ENCODE assay signal across 21 cellular contexts in the genomic region with DNA sequence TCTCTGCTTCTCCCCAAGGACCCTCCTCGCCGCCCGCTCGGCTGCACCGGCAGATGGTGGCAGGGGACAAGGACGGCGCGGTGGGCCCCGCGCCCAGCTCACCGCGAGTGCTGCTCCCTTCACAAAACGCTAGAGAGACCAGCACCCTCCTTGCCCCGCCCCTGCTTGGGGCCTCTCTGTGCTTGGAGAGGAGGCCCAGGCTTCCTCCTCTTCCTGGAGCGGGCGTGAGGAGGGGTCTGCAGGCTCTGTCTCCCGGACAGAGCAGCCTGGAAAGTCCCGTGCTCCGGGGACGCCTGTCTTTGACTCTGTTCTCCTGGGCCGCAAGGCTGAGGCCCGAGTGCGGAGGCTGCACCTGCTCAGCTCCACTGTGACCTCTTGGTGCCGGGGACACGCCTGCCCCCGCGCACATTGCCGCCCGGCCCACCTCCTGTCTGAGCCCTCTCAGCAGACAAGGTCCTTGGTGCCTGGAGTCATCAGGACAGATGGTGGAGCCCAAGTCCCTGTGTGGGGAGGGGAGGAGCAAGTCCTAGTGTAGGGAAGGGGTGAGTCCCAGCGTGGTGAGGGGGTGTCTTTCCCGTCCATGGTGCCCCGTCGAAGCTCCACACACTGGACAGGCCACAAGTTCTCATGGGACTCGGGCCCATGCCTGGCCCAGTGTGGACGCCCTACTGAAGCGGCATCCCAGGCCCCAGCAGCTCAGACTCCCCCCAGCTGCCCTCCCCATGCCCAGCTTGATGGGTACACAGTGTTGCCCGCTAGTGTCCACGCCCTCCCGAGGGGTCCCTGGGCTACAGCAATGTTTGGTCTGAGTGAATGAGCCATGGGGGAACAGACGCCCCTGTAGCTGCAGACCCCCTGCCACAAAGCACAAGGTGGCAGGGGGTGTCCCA. TPM values are rescaled to one million over a fixed set of nuclear protein-coding genes. Genes with fewer than 3 reads are reported as not detected.
DNase-seq lines count a peak whose midpoint lies in the region; ATAC-seq and TF ChIP-seq lines count a peak whose summit lies in the region.
"Had no signal": no experiment of that assay in that cellular context is flagged by ENCODE, and none has a peak within 500 bp of the region (broad histone marks: within the 10 kb centered on the region; RNA-seq: fewer than 3 reads in every experiment).

No MANE protein-coding gene starts in this region.

- ATAC-seq in HG03521 (IDR thresholded peaks at IDR 0.05; ENCODE audit: unreplicated experiment), result no peak
- ATAC-seq: activated CD8-positive, alpha-beta T cell treated with anti-CD3 and anti-CD28 coated beads, Interleukin-2, amount 10 ng/mL, durations not matched to agents 7 days and 5 days; activated T-cell treated with anti-CD3 and anti-CD28 coated beads, Interleukin-2, amount 50 U/mL, for 72 hours had no signal

- H3K9me3 Mint-ChIP-seq in endodermal cell, result no peaks in the 10 kb centered on the region
- H3K9me3 Mint-ChIP-seq: activated T-cell treated with anti-CD3 and anti-CD28 coated beads, Interleukin-2, amount 50 U/mL, for 72 hours; stimulated activated naive CD8-positive, alpha-beta T cell treated with anti-CD3 and anti-CD28 coated beads, Interleukin-15, amount 100 ng/mL, for 72 hours had no signal

- H3K27me3 ChIP-seq in endodermal cell (ENCODE audit: control insufficient read depth, insufficient read depth, low read length, poor library complexity, severe bottlenecking), result no peaks in the 10 kb centered on the region

- no peaks in the 10 kb centered on the region for H3K27me3 Mint-ChIP-seq in endodermal cell (ENCODE audit: insufficient read depth)
- H3K27me3 Mint-ChIP-seq: activated naive CD8-positive, alpha-beta T cell; stimulated activated naive CD8-positive, alpha-beta T cell treated with anti-CD3 and anti-CD28 coated beads, Interleukin-15, amount 100 ng/mL, for 72 hours had no signal

- no peak overlapping the region for H3K4me3 ChIP-seq in endodermal cell (ENCODE audit: low read length)

- peaks cover 16% of the 10 kb centered on the region for H3K4me1 Mint-ChIP-seq in endodermal cell
- H3K4me1 Mint-ChIP-seq: stimulated activated naive CD8-positive, alpha-beta T cell treated with anti-CD3 and anti-CD28 coated beads, Interleukin-15, amount 100 ng/mL, for 72 hours had no signal

- WGBS in endodermal cell (ENCODE audit: insufficient coverage in 1 of 2, insufficient read length in 1 of 2), 2 experiments, result 93 to 94% methylated on average over 24 to 40 of the region's 40 CpGs

- TF ChIP-seq CTCF in endodermal cell (conservative IDR thresholded peaks at IDR 0.05), result no peak

- H3K9me3 ChIP-seq in endodermal cell (ENCODE audit: control insufficient read depth, low read length), result no peaks in the 10 kb centered on the region

- peaks cover 5% of the 10 kb centered on the region for H3K4me1 ChIP-seq in endodermal cell (ENCODE audit: control insufficient read depth, insufficient read depth, low read length)

- H3K36me3 Mint-ChIP-seq in endodermal cell (ENCODE audit: low read depth), result no peaks in the 10 kb centered on the region
- H3K36me3 Mint-ChIP-seq: activated naive CD8-positive, alpha-beta T cell had no signal

- H3K4me3 Mint-ChIP-seq in endodermal cell, result no peak overlapping the region
- H3K4me3 Mint-ChIP-seq: activated CD8-positive, alpha-beta T cell treated with anti-CD3 and anti-CD28 coated beads, Interleukin-2, amount 10 ng/mL, durations not matched to agents 7 days and 5 days; activated naive CD8-positive, alpha-beta T cell; stimulated activated naive CD8-positive, alpha-beta T cell treated with anti-CD3 and anti-CD28 coated beads, Interleukin-15, amount 100 ng/mL, for 72 hours had no signal

- H3K27ac ChIP-seq in endodermal cell (ENCODE audit: low read depth, low read length), result no peak overlapping the region
- H3K27ac ChIP-seq: 22Rv1 had no signal

- no peaks in the 10 kb centered on the region for H3K36me3 ChIP-seq in endodermal cell (ENCODE audit: control insufficient read depth, insufficient read depth, low read length)

- H3K9ac ChIP-seq in endodermal cell (ENCODE audit: extremely low read depth, low read length, poor library complexity, severe bottlenecking), result no peak overlapping the region

- H3K27ac Mint-ChIP-seq in endodermal cell, result no peak overlapping the region
- H3K27ac Mint-ChIP-seq: activated CD8-positive, alpha-beta T cell treated with anti-CD3 and anti-CD28 coated beads, Interleukin-2, amount 10 ng/mL, durations not matched to agents 7 days and 5 days; activated naive CD8-positive, alpha-beta T cell; activated T-cell treated with anti-CD3 and anti-CD28 coated beads, Interleukin-2, amount 50 U/mL, for 72 hours; stimulated activated naive CD8-positive, alpha-beta T cell treated with anti-CD3 and anti-CD28 coated beads, Interleukin-15, amount 100 ng/mL, for 72 hours had no signal

- DNase-seq in NCI-H1436 (lab: John Stamatoyannopoulos, UW), result peak; percentile 36
- no peak for DNase-seq in NCI-H1436 treated with DMSO at 0.1 percent for 48 hours (lab: John Stamatoyannopoulos, UW)
- DNase-seq in NCI-H2171 (lab: John Stamatoyannopoulos, UW), result peak; percentile 33
- DNase-seq in endodermal cell, result peak; percentile 43
- DNase-seq in retina, result peak; percentile 51
- no peak for DNase-seq in activated CD4-positive, alpha-beta T cell treated with anti-CD3 and anti-CD28 coated beads, Interleukin-2, amount 50 U/mL, for 1 hour
- DNase-seq in GDM1 (lab: John Stamatoyannopoulos, UW), result no peak
- DNase-seq: activated CD8-positive, alpha-beta T cell treated with anti-CD3 and anti-CD28 coated beads, Interleukin-2, amount 10 ng/mL, durations not matched to agents 7 days and 5 days; activated T-cell treated with anti-CD3 and anti-CD28 coated beads, Interleukin-2, amount 50 U/mL, for 72 hours; AML-193; NCI-H748 treated with DMSO at 0.1 percent for 48 hours; stimulated activated CD4-positive, alpha-beta T cell treated with anti-CD3 and anti-CD28 coated beads, Interleukin-4, amount 100 ng/mL, for 24 hours had no signal

RNA-seq across cellular contexts. Expression of a gene that starts 33.8 kb away (rescaled TPM):
- not detected for total RNA-seq in endodermal cell
- not detected for polyA plus RNA-seq in endodermal cell (2013, experiment 1 of 2)
- polyA plus RNA-seq in endodermal cell (2013, experiment 2 of 2), result not detected
- total RNA-seq: activated CD8-positive, alpha-beta T cell treated with anti-CD3 and anti-CD28 coated beads, Interleukin-2, amount 10 ng/mL, durations not matched to agents 7 days and 5 days; fibroblast of lung; pulmonary artery endothelial cell; SK-MEL-5; urinary bladder had no signal
- polyA plus RNA-seq: fibroblast of lung had no signal

RNA-seq across cellular contexts. Expression of a gene that starts 44.7 kb away (rescaled TPM):
- under 1 TPM in 1 of 2 donors, not detected in 1; 0.20 TPM for total RNA-seq in endodermal cell
- not detected for polyA plus RNA-seq in endodermal cell (2013, experiment 1 of 2)
- polyA plus RNA-seq in endodermal cell (2013, experiment 2 of 2), result not detected
- total RNA-seq: fibroblast of lung, pulmonary artery endothelial cell, SK-MEL-5, urinary bladder had no signal
- polyA plus RNA-seq: fibroblast of lung, neural cell had no signal

Comparison
In these comparisons a context has a peak if more than half of its experiments do, and no peak if none do; other contexts are left out.
1. DNase-seq: peak in NCI-H1436 (single experiment), NCI-H2171 (single experiment), endodermal cell (single experiment) and retina (single experiment); none in NCI-H1436 treated with DMSO at 0.1 percent for 48 hours (single experiment), activated CD4-positive, alpha-beta T cell treated with anti-CD3 and anti-CD28 coated beads, Interleukin-2, amount 50 U/mL, for 1 hour (single experiment) and GDM1 (single experiment).